ENCODE assay signal across 1 cellular context in the genomic region with DNA sequence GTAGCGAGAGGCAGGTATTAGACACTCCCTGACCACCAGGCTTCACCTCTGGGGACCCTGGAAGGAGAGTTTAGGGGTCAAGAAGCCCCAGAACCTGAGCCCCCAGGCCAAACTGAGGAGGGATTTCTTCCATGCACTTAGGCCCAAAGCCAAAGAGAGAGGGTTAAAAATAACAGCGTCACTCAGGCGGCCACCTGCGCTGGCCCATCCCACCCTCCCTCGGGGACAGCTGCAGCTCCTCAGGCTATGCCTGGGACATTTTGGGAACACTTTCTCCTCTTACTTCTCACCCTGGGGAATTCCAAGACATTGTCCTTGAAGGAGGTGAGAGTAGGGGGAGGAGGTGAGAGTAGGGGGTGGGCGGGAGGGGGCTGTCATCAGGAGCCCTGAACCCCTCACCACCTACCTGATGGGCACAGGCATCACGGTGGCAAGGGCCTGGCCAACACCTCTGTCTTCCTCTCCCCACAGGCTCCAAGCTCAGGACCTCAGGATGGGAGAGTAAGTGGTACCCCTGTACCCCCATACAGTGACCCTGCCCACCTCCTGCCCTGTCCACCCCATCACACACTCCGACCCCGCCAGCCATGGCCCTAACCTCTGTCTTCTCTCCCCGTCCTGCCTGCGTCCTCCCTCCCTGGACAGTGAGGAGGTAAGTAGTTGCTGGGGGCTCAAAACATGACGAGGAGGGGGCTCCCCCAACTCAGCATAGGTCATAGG.
TF ChIP-seq lines count a peak whose summit lies in the region.

No MANE protein-coding gene starts in this region.

TF ChIP-seq in GM12878, 131 proteins besides CTCF, POLR2A, EP300 and RAD21:
- TF ChIP-seq NR2C1 (IDR thresholded peaks at IDR 0.05) = peak; percentile 66; the same call in 1 of the 2 replicates
- TF ChIP-seq PRDM15 (CRISPR knock-in tag; IDR thresholded peaks at IDR 0.05) = no peak
- TF ChIP-seq HDAC6 (IDR thresholded peaks at IDR 0.05; ENCODE audit: unreplicated experiment) = no peak
